In the genomic region with DNA sequence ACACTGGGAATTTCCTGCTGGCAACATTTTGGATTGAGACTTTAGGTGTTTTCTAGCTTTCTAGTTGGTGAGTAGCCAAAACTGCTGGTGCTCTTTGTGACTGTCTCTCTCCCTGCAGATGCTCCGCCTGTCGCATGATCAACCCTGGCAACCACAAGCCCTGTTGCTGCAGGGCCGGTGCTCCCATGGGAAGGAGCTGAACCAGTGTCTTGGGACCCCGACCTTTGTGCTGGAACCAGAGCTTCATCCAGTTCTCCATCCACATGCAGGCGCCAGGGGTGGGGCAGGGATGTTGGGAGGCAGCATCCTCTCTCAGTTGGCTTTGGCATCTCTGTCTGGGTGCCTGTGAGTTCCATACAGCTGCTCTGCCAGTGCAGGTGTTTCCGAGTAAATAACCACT, we compare ENCODE assay signal across 30 cellular contexts.
"Had no signal": no experiment of that assay in that cellular context is flagged by ENCODE, and none has a peak within 500 bp of the region (broad histone marks: within the 10 kb centered on the region; RNA-seq: fewer than 3 reads in every experiment).

No MANE protein-coding gene starts in this region.

- H3K9me3 ChIP-seq: adrenal gland, body of pancreas, breast epithelium had no signal

- H3K27ac ChIP-seq: adrenal gland, body of pancreas, brain microvascular endothelial cell, breast epithelium, VCaP had no signal

- H3K4me1 ChIP-seq: adrenal gland, body of pancreas, breast epithelium had no signal

- H3K36me3 ChIP-seq: adrenal gland, brain microvascular endothelial cell, breast epithelium had no signal

- DNase-seq: activated B cell treated with CpG ODN at 0.5 μM for 24 hours; activated CD4-positive, alpha-beta memory T cell treated with anti-CD3 and anti-CD28 coated beads for 36 hours; activated CD4-positive, alpha-beta T cell treated with anti-CD3 and anti-CD28 coated beads for 4 hours; activated CD4-positive, alpha-beta T cell treated with anti-CD3 and anti-CD28 coated beads, Interleukin-2, amount 10 ng/mL, durations not matched to agents 24 days and 14 days; activated CD4-positive, alpha-beta T cell treated with anti-CD3 and anti-CD28 coated beads, Interleukin-2, amount 50 U/mL, for 1 hour; activated CD4-positive, alpha-beta T cell treated with anti-CD3 and anti-CD28 coated beads, Interleukin-2, amount 50 U/mL, for 4 hours; activated CD4-positive, CD25-positive, alpha-beta regulatory T cell treated with anti-CD3 and anti-CD28 coated beads, Interleukin-2, amount 50 U/mL, for 72 hours; activated CD8-positive, alpha-beta memory T cell treated with anti-CD3 and anti-CD28 coated beads, Interleukin-2, amount 50 U/mL, for 4 hours; activated CD8-positive, alpha-beta T cell treated with anti-CD3 and anti-CD28 coated beads for 36 hours; activated effector memory CD4-positive, alpha-beta T cell treated with anti-CD3 and anti-CD28 coated beads, Interleukin-2, amount 50 U/mL, for 16 hours; activated gamma-delta T cell treated with Interleukin-2 at 50 U/mL for 16 hours; activated naive CD4-positive, alpha-beta T cell; activated naive CD4-positive, alpha-beta T cell treated with anti-CD3 and anti-CD28 coated beads for 36 hours; activated naive CD4-positive, alpha-beta T cell treated with anti-CD3 and anti-CD28 coated beads, Interleukin-2, amount 50 U/mL, for 16 hours; activated naive CD8-positive, alpha-beta T cell treated with anti-CD3 and anti-CD28 coated beads for 36 hours; activated T-cell treated with anti-CD3 and anti-CD28 coated beads for 4 hours; activated T-cell treated with anti-CD3 and anti-CD28 coated beads, Interleukin-2, amount 50 U/mL, for 1 hour; activated T-cell treated with anti-CD3 and anti-CD28 coated beads, Interleukin-2, amount 50 U/mL, for 4 hours; activated T-cell treated with anti-CD3 and anti-CD28 coated beads, Interleukin-2, amount 50 U/mL, for 72 hours; adrenal gland; amniotic stem cell; aorta; body of pancreas; brain microvascular endothelial cell; central memory CD4-positive, alpha-beta T cell; T-helper 1 cell; T-helper 2 cell; T-helper 9 cell had no signal

- H3K27me3 ChIP-seq: adrenal gland, body of pancreas, brain microvascular endothelial cell had no signal

- H3K4me3 ChIP-seq: adrenal gland, body of pancreas, breast epithelium had no signal
